Comparison of ENCODE assay signal across 8 cellular contexts in genomic region chr20:49187330-49188100, GRCh38.
A peak's percentile ranks its signal among the peaks of the same experiment; 100 is the strongest.
DNase-seq lines count a peak whose midpoint lies in the region; ATAC-seq, FAIRE-seq and TF ChIP-seq lines count a peak whose summit lies in the region.

No MANE protein-coding gene starts in this region.

- H3K27me3 ChIP-seq in OCI-LY3 (ENCODE audit: low read depth, low read length) (peaks cover 5% of the 10 kb centered on the region; the same call in 1 of the 2 replicates), adipocyte (replicated peaks; ENCODE audit: control insufficient read depth, insufficient read depth, low read length) (no peaks in the 10 kb centered on the region)

- peaks cover 56% of the 10 kb centered on the region for H3K79me2 ChIP-seq in OCI-LY3 (ENCODE audit: low read length)

- H3K27ac ChIP-seq in OCI-LY3 (ENCODE audit: low read length) = peak overlapping the region; percentile 50

- FAIRE-seq in H54 (lab: Jason Lieb, UNC) = no peak

- peaks cover 47% of the 10 kb centered on the region for H4K20me1 ChIP-seq in OCI-LY3 (ENCODE audit: insufficient read depth, low read length)

- H3K36me3 ChIP-seq in OCI-LY3 (replicated peaks; ENCODE audit: low read depth, low read length) = peaks cover 7% of the 10 kb centered on the region
- H3K36me3 ChIP-seq in adipocyte (ENCODE audit: control insufficient read depth, insufficient read depth, low read length, severe bottlenecking) = no peaks in the 10 kb centered on the region

- peak overlapping the region; percentile 83 for H3K4me2 ChIP-seq in OCI-LY3 (ENCODE audit: low read length)

- H3K9me3 ChIP-seq in OCI-LY3 (ENCODE audit: insufficient read depth, low read length) = no peaks in the 10 kb centered on the region
- H3K9me3 ChIP-seq in adipocyte (ENCODE audit: control insufficient read depth, low read length) = no peaks in the 10 kb centered on the region

- DNase-seq in GM12865 (ENCODE audit: low read depth) (peak; percentile 37), adipocyte (ENCODE audit: low read depth) (peak; percentile 66), iPS-NIHi11 (ENCODE audit: low spot score) (peak; percentile 68), glomerular visceral epithelial cell (ENCODE audit: extremely low spot score) (no peak), H54 (ENCODE audit: insufficient read length, low spot score) (no peak)
- DNase-seq in stimulated activated CD4-positive, alpha-beta T cell treated with anti-CD3 and anti-CD28 coated beads, Interleukin-15, amount 100 ng/mL, for 24 hours = peak; percentile 65

- TF ChIP-seq CTCF in GM12865 (IDR thresholded peaks at IDR 0.05; ENCODE audit: insufficient read depth, low read depth, low read length, missing control alignments) = no peak
- no peak for TF ChIP-seq CTCF in OCI-LY3 (IDR thresholded peaks at IDR 0.05; ENCODE audit: low read depth, low read length)

- TF ChIP-seq POLR2A in H54 (IDR thresholded peaks at IDR 0.05; ENCODE audit: low read depth, low read length) = no peak

- peaks cover 19% of the 10 kb centered on the region for H3K4me1 ChIP-seq in OCI-LY3 (ENCODE audit: low read length)
- peaks cover 32% of the 10 kb centered on the region for H3K4me1 ChIP-seq in adipocyte (ENCODE audit: control insufficient read depth, insufficient read depth, low read length)

- peak; percentile 34 for ATAC-seq in HG02610 (IDR thresholded peaks at IDR 0.05; ENCODE audit: unreplicated experiment)

- H3K4me3 ChIP-seq in GM12865 (ENCODE audit: low read depth, low read length) (peak overlapping the region; percentile 77), OCI-LY3 (ENCODE audit: low read length) (peak overlapping the region; percentile 83), adipocyte (ENCODE audit: low read length) (peak overlapping the region; percentile 93)

- H2AFZ ChIP-seq in OCI-LY3 (ENCODE audit: low read depth, low read length) = no peak overlapping the region

- H3K9ac ChIP-seq in OCI-LY3 (ENCODE audit: low read length) (peak overlapping the region; percentile 78), adipocyte (ENCODE audit: low read length) (peak overlapping the region; percentile 85)

Comparison
In these comparisons a context has a peak if more than half of its experiments do, and no peak if none do; other contexts are left out.
1. DNase-seq: peak in GM12865 (single experiment), adipocyte (single experiment), iPS-NIHi11 (single experiment) and stimulated activated CD4-positive, alpha-beta T cell treated with anti-CD3 and anti-CD28 coated beads, Interleukin-15, amount 100 ng/mL, for 24 hours (single experiment); none in glomerular visceral epithelial cell (single experiment) and H54 (single experiment).
2. Peak in every context shown above with its lines, with median percentiles within 50 percentile points of each other: H3K4me3 ChIP-seq.